1 cellular context compared by ENCODE assay signal in genomic region chr15:84915011-84915958, GRCh38.
TF ChIP-seq lines count a peak whose summit lies in the region.

No MANE protein-coding gene starts in this region.

TF ChIP-seq in HEK293, 187 proteins besides CTCF, POLR2A, EP300 and RAD21 (continued from another document):
- TF ChIP-seq ZNF404 (tag by site-specific recombination; IDR thresholded peaks at IDR 0.05) (no peak), ZNF114 (tag by site-specific recombination; IDR thresholded peaks at IDR 0.05) (no peak), ZNF596 (tag by site-specific recombination; IDR thresholded peaks at IDR 0.05) (no peak), AEBP2 (tag by site-specific recombination; IDR thresholded peaks at IDR 0.05; ENCODE audit: borderline replicate concordance) (no peak), KLF10 (tag by site-specific recombination; IDR thresholded peaks at IDR 0.05) (peak; percentile 76; the same call in 1 of the 2 replicates), ZNF777 (tag by site-specific recombination; IDR thresholded peaks at IDR 0.05; ENCODE audit: borderline replicate concordance) (no peak), ZBTB44 (tag by site-specific recombination; IDR thresholded peaks at IDR 0.05) (peak; percentile 54), ZNF324 (tag by site-specific recombination; IDR thresholded peaks at IDR 0.05) (peak; percentile 95), ZNF660 (tag by site-specific recombination; IDR thresholded peaks at IDR 0.05) (peak; percentile 64; the same call in 1 of the 2 replicates), ZNF585B (tag by site-specific recombination; IDR thresholded peaks at IDR 0.05) (no peak), ZBTB17 (tag by site-specific recombination; IDR thresholded peaks at IDR 0.05) (peak; percentile 96), INSM2 (tag by site-specific recombination; IDR thresholded peaks at IDR 0.05) (peak; percentile 64; the same call in 1 of the 2 replicates), IKZF3 (tag by site-specific recombination; IDR thresholded peaks at IDR 0.05) (peak; percentile 87), SP7 (tag by site-specific recombination; IDR thresholded peaks at IDR 0.05) (peak; percentile 89), ZNF19 (tag by site-specific recombination; IDR thresholded peaks at IDR 0.05; ENCODE audit: low read depth) (no peak)
- TF ChIP-seq, protein P1, sequence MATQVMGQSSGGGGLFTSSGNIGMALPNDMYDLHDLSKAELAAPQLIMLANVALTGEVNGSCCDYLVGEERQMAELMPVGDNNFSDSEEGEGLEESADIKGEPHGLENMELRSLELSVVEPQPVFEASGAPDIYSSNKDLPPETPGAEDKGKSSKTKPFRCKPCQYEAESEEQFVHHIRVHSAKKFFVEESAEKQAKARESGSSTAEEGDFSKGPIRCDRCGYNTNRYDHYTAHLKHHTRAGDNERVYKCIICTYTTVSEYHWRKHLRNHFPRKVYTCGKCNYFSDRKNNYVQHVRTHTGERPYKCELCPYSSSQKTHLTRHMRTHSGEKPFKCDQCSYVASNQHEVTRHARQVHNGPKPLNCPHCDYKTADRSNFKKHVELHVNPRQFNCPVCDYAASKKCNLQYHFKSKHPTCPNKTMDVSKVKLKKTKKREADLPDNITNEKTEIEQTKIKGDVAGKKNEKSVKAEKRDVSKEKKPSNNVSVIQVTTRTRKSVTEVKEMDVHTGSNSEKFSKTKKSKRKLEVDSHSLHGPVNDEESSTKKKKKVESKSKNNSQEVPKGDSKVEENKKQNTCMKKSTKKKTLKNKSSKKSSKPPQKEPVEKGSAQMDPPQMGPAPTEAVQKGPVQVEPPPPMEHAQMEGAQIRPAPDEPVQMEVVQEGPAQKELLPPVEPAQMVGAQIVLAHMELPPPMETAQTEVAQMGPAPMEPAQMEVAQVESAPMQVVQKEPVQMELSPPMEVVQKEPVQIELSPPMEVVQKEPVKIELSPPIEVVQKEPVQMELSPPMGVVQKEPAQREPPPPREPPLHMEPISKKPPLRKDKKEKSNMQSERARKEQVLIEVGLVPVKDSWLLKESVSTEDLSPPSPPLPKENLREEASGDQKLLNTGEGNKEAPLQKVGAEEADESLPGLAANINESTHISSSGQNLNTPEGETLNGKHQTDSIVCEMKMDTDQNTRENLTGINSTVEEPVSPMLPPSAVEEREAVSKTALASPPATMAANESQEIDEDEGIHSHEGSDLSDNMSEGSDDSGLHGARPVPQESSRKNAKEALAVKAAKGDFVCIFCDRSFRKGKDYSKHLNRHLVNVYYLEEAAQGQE (tag by site-specific recombination; IDR thresholded peaks at IDR 0.05) = no peak
